9 cellular contexts compared by ENCODE assay signal in genomic region chr10:71975891-71976725, GRCh38. TPM values are rescaled to one million over a fixed set of nuclear protein-coding genes. Genes with fewer than 3 reads are reported as not detected.
DNase-seq lines count a peak whose midpoint lies in the region; ATAC-seq and TF ChIP-seq lines count a peak whose summit lies in the region.
"Had no signal": no experiment of that assay in that cellular context is flagged by ENCODE, and none has a peak within 500 bp of the region (broad histone marks: within the 10 kb centered on the region; RNA-seq: fewer than 3 reads in every experiment).

No MANE protein-coding gene starts in this region.

- H2BK120ac ChIP-seq in mesenchymal stem cell (ENCODE audit: low read depth, low read length) = peak overlapping the region; percentile 73

- DNase-seq in MG63 = peak; percentile 91
- peak in 3 of 10 donors; percentile 61 to 79 (median 73) for DNase-seq in dorsolateral prefrontal cortex
- DNase-seq in mesenchymal stem cell = peak; percentile 83
- DNase-seq in type B pancreatic cell (ENCODE audit: extremely low spot score, unreplicated experiment) = no peak
- no peak for DNase-seq in NCI-H1417 treated with DMSO at 0.1 percent for 48 hours (lab: John Stamatoyannopoulos, UW)
- DNase-seq in middle frontal gyrus (ENCODE audit: extremely low spot score, low spot score) = no peak
- no peak for DNase-seq in activated T-cell treated with anti-CD3 and anti-CD28 coated beads for 4 hours

- no peak overlapping the region for H2BK5ac ChIP-seq in mesenchymal stem cell (ENCODE audit: low read depth, low read length, poor library complexity, severe bottlenecking)

- H3K36me3 Mint-ChIP-seq in type B pancreatic cell = no peaks in the 10 kb centered on the region
- H3K36me3 Mint-ChIP-seq: stimulated activated effector memory CD8-positive, alpha-beta T cell treated with anti-CD3 and anti-CD28 coated beads, Interleukin-12 subunit alpha, Interleukin-12 subunit beta, amount 100 ng/mL, for 72 hours had no signal

- intact Hi-C loops in dorsolateral prefrontal cortex (cut with DNase I) = no loop called here

- H2AFZ ChIP-seq in mesenchymal stem cell (ENCODE audit: low read depth, low read length) = peak overlapping the region; percentile 32

- H3K79me1 ChIP-seq in mesenchymal stem cell (replicated peaks; ENCODE audit: low read length, poor library complexity, severe bottlenecking) = peaks cover 47% of the 10 kb centered on the region

- H3K4ac ChIP-seq in mesenchymal stem cell (ENCODE audit: low read depth in 1 of 2, low read length in 2 of 2) = peak overlapping the region; percentile 64 to 91

- H3K18ac ChIP-seq in mesenchymal stem cell (ENCODE audit: low read depth in 1 of 2, low read length in 2 of 2) = peak overlapping the region; percentile 85 to 87

- peak overlapping the region; percentile 48 to 59 for H2BK12ac ChIP-seq in mesenchymal stem cell (ENCODE audit: low read length in 2 of 2)

- H3K27me3 Mint-ChIP-seq in type B pancreatic cell = no peaks in the 10 kb centered on the region

- TF ChIP-seq CTCF in dorsolateral prefrontal cortex (IDR thresholded peaks at IDR 0.05 in 54 of 56, conservative IDR thresholded peaks at IDR 0.05 in 2 of 56; ENCODE audit: low read depth in 1 of 56, partially characterized antibody in 56 of 56) = peak in 3 of 56 donors; percentile 0 to 5 (median 4)
- no peak for TF ChIP-seq CTCF in type B pancreatic cell (conservative IDR thresholded peaks at IDR 0.05)

- peak overlapping the region; percentile 70 for H3K9ac ChIP-seq in mesenchymal stem cell (ENCODE audit: low read length)

- peak overlapping the region; percentile 61 for H2AK5ac ChIP-seq in mesenchymal stem cell (ENCODE audit: low read length, severe bottlenecking)

- peak overlapping the region; percentile 80 for H2BK15ac ChIP-seq in mesenchymal stem cell (ENCODE audit: low read depth, poor library complexity, severe bottlenecking)

- peak overlapping the region; percentile 28 for H3K4me3 Mint-ChIP-seq in type B pancreatic cell
- H3K4me3 Mint-ChIP-seq: stimulated activated effector memory CD8-positive, alpha-beta T cell treated with anti-CD3 and anti-CD28 coated beads, Interleukin-12 subunit alpha, Interleukin-12 subunit beta, amount 100 ng/mL, for 72 hours had no signal

- no peaks in the 10 kb centered on the region for H3K9me3 Mint-ChIP-seq in type B pancreatic cell
- H3K9me3 Mint-ChIP-seq: stimulated activated effector memory CD8-positive, alpha-beta T cell treated with anti-CD3 and anti-CD28 coated beads, Interleukin-12 subunit alpha, Interleukin-12 subunit beta, amount 100 ng/mL, for 72 hours had no signal

- H3K14ac ChIP-seq in mesenchymal stem cell (ENCODE audit: low read length in 2 of 2) = peak overlapping the region in 1 of 2 experiments; percentile 96

- H3K4me3 ChIP-seq in MG63 = peak overlapping the region; percentile 12; the same call in 1 of the 2 replicates
- H3K4me3 ChIP-seq in dorsolateral prefrontal cortex = peak overlapping the region in 10 of 59 donors; percentile 1 to 28 (median 13)
- H3K4me3 ChIP-seq in mesenchymal stem cell (ENCODE audit: insufficient read depth in 1 of 2, low read depth in 1 of 2, low read length in 2 of 2) = peak overlapping the region in 1 of 2 experiments; percentile 47

- no peak for ATAC-seq in GM18505 (IDR thresholded peaks at IDR 0.05; ENCODE audit: unreplicated experiment)
- ATAC-seq: stimulated activated effector memory CD8-positive, alpha-beta T cell treated with anti-CD3 and anti-CD28 coated beads, Interleukin-12 subunit alpha, Interleukin-12 subunit beta, amount 100 ng/mL, for 72 hours had no signal

- H3K9me3 ChIP-seq in MG63 (no peaks in the 10 kb centered on the region), mesenchymal stem cell (ENCODE audit: control insufficient read depth, low read length) (no peaks in the 10 kb centered on the region)

- H4K8ac ChIP-seq in mesenchymal stem cell (ENCODE audit: low read length) = peak overlapping the region; percentile 90

- peaks cover 50% of the 10 kb centered on the region for H3K4me1 ChIP-seq in mesenchymal stem cell (ENCODE audit: control insufficient read depth, insufficient read depth, low read depth, low read length)

- H3K27ac ChIP-seq in dorsolateral prefrontal cortex (peak overlapping the region; percentile 62 to 100 (median 97)), mesenchymal stem cell (ENCODE audit: low read length, poor library complexity, severe bottlenecking) (peak overlapping the region; percentile 70)

- H3K23ac ChIP-seq in mesenchymal stem cell (ENCODE audit: low read length in 2 of 2) = no peak overlapping the region

- H3K4me1 Mint-ChIP-seq in type B pancreatic cell (ENCODE audit: unreplicated experiment) = peaks cover 73% of the 10 kb centered on the region

- peak overlapping the region; percentile 96 for H4K91ac ChIP-seq in mesenchymal stem cell (ENCODE audit: low read length)

- peak overlapping the region; percentile 43 for H3K27ac Mint-ChIP-seq in type B pancreatic cell
- H3K27ac Mint-ChIP-seq: stimulated activated effector memory CD8-positive, alpha-beta T cell treated with anti-CD3 and anti-CD28 coated beads, Interleukin-12 subunit alpha, Interleukin-12 subunit beta, amount 100 ng/mL, for 72 hours had no signal

- TF ChIP-seq POLR2A in GM18505 (IDR thresholded peaks at IDR 0.05; ENCODE audit: borderline replicate concordance, extremely low read depth, insufficient read depth, insufficient read length) = no peak

- H3K27me3 ChIP-seq in MG63 (no peaks in the 10 kb centered on the region), dorsolateral prefrontal cortex (no peaks in the 10 kb centered on the region), mesenchymal stem cell (ENCODE audit: control insufficient read depth in 1 of 2, insufficient read depth in 1 of 2, low read length in 2 of 2) (no peaks in the 10 kb centered on the region)

- WGBS in mesenchymal stem cell = 35% methylated on average over 11 of the region's 11 CpGs

- H3K36me3 ChIP-seq in MG63 (peaks cover 33% of the 10 kb centered on the region), mesenchymal stem cell (ENCODE audit: control insufficient read depth in 1 of 2, insufficient read depth in 2 of 2, low read depth in 1 of 2, low read length in 2 of 2) (peaks cover 4 to 15% of the 10 kb centered on the region in 2 experiments)

- no peak overlapping the region for H3K4me2 ChIP-seq in mesenchymal stem cell (ENCODE audit: low read length, poor library complexity, severe bottlenecking)

RNA-seq across cellular contexts. Expression of gene CHST3, which starts 11.9 kb away (rescaled TPM):
- total RNA-seq in MG63 (2014; rRNA removed; shearing (Covaris generic); ENCODE audit: low replicate concordance) = 14.6 and 21.7 TPM in 2 replicates
- total RNA-seq in dorsolateral prefrontal cortex (10 to 100 TPM in 108 of 120 experiments, 1 to 10 TPM in 12; 7.0 to 62.9 (median 19.6) TPM), type B pancreatic cell (ENCODE audit: low replicate concordance) (11.8 and 21.7 TPM in 2 replicates)
- 14.6 TPM for polyA plus RNA-seq in mesenchymal stem cell (2013, experiment 1 of 2)
- polyA plus RNA-seq in mesenchymal stem cell (2013, experiment 2 of 2) = 14.4 TPM

Comparison
In these comparisons a context has a peak if more than half of its experiments do, and no peak if none do; other contexts are left out.
1. DNase-seq: peak in MG63 (single experiment) and mesenchymal stem cell (single experiment); none in type B pancreatic cell (single experiment), NCI-H1417 treated with DMSO at 0.1 percent for 48 hours (single experiment), middle frontal gyrus (single experiment) and activated T-cell treated with anti-CD3 and anti-CD28 coated beads for 4 hours (single experiment).